ENCODE assay signal across 22 cellular contexts in genomic region chr1:36625253-36625958, GRCh38.
"Had no signal": no experiment of that assay in that cellular context is flagged by ENCODE, and none has a peak within 500 bp of the region (broad histone marks: within the 10 kb centered on the region; RNA-seq: fewer than 3 reads in every experiment).

No MANE protein-coding gene starts in this region.

- ATAC-seq: activated CD8-positive, alpha-beta T cell treated with anti-CD3 and anti-CD28 coated beads, Interleukin-2, amount 10 ng/mL, durations not matched to agents 7 days and 5 days; left lung had no signal

- H3K4me1 Mint-ChIP-seq: neural crest cell had no signal

- DNase-seq: activated CD4-positive, alpha-beta T cell treated with anti-CD3 and anti-CD28 coated beads for 1 hour; activated CD4-positive, alpha-beta T cell treated with anti-CD3 and anti-CD28 coated beads, Interleukin-2, amount 50 U/mL, for 1 hour; activated CD8-positive, alpha-beta T cell treated with anti-CD3 and anti-CD28 coated beads, Interleukin-2, amount 10 ng/mL, durations not matched to agents 7 days and 5 days; activated gamma-delta T cell treated with Interleukin-2 at 50 U/mL for 16 hours; activated T-cell treated with anti-CD3 and anti-CD28 coated beads, Interleukin-2, amount 50 U/mL, for 1 hour; brain microvascular endothelial cell; glutamatergic neuron; immature natural killer cell; left lung; naive B cell; ovary; stimulated activated CD4-positive, alpha-beta T cell treated with anti-CD3 and anti-CD28 coated beads, Interleukin-2, amount 100 ng/mL, for 48 hours; stimulated activated naive CD4-positive, alpha-beta T cell; thyroid gland; WERI-Rb-1 had no signal

- H3K79me2 ChIP-seq: hepatocyte had no signal

- H3K9me3 Mint-ChIP-seq: activated naive CD4-positive, alpha-beta T cell treated with anti-CD3 and anti-CD28 coated beads, Interleukin-2, amount 50 U/mL, for 24 hours; immature natural killer cell; naive B cell; neural crest cell had no signal

- H2AFZ ChIP-seq: hepatocyte had no signal

- H3K9me3 ChIP-seq: ascending aorta, esophagus muscularis mucosa, prostate gland, thyroid gland had no signal

- H3K36me3 ChIP-seq: ascending aorta, brain microvascular endothelial cell, esophagus muscularis mucosa, left lung, ovary, prostate gland, thyroid gland, WERI-Rb-1 had no signal

- H3K4me1 ChIP-seq: ascending aorta, esophagus muscularis mucosa, left lung, prostate gland, thyroid gland had no signal

- H3K27me3 ChIP-seq: ascending aorta, brain microvascular endothelial cell, ovary, thyroid gland had no signal

- H3K4me3 Mint-ChIP-seq: activated CD8-positive, alpha-beta T cell treated with anti-CD3 and anti-CD28 coated beads, Interleukin-2, amount 10 ng/mL, durations not matched to agents 7 days and 5 days; activated naive CD4-positive, alpha-beta T cell treated with anti-CD3 and anti-CD28 coated beads, Interleukin-2, amount 50 U/mL, for 24 hours; immature natural killer cell; naive B cell; neural crest cell had no signal

- H3K27ac Mint-ChIP-seq: activated CD8-positive, alpha-beta T cell treated with anti-CD3 and anti-CD28 coated beads, Interleukin-2, amount 10 ng/mL, durations not matched to agents 7 days and 5 days; activated naive CD4-positive, alpha-beta T cell treated with anti-CD3 and anti-CD28 coated beads, Interleukin-2, amount 50 U/mL, for 24 hours; immature natural killer cell; naive B cell had no signal

- H3K4me3 ChIP-seq: ascending aorta, esophagus muscularis mucosa, hepatocyte, left lung, lung, ovary, prostate gland, thyroid gland had no signal

- H3K27ac ChIP-seq: ascending aorta, brain microvascular endothelial cell, esophagus muscularis mucosa, hepatocyte, left lung, ovary, prostate gland, thyroid gland, WERI-Rb-1 had no signal

- H3K4me2 ChIP-seq: hepatocyte had no signal

- H3K36me3 Mint-ChIP-seq: activated naive CD4-positive, alpha-beta T cell treated with anti-CD3 and anti-CD28 coated beads, Interleukin-2, amount 50 U/mL, for 24 hours; immature natural killer cell; naive B cell had no signal
